8 cellular contexts compared by ENCODE assay signal in genomic region chr1:119713039-119713537, GRCh38. TPM values are rescaled to one million over a fixed set of nuclear protein-coding genes. Genes with fewer than 3 reads are reported as not detected.
DNase-seq lines count a peak whose midpoint lies in the region; ATAC-seq and TF ChIP-seq lines count a peak whose summit lies in the region.

No MANE protein-coding gene starts in this region.

- CTCF ChIA-PET in T-cell (lab: Charles Lee) = no interaction called here

- no peak for ATAC-seq in activated T-cell treated with anti-CD3 and anti-CD28 coated beads, Interleukin-2, amount 50 U/mL, for 72 hours (replicated peaks in 1 of 2)
- ATAC-seq in T-cell (replicated peaks in 1 of 4) (no peak), GM19395 (IDR thresholded peaks at IDR 0.05; ENCODE audit: unreplicated experiment) (no peak), GM21717 (IDR thresholded peaks at IDR 0.05; ENCODE audit: unreplicated experiment) (no peak)

- peak overlapping the region; percentile 67 for H3K4me3 ChIP-seq in fibroblast of pulmonary artery (replicated peaks; ENCODE audit: low read depth, low read length)

- no peak for TF ChIP-seq CTCF in fibroblast of pulmonary artery (IDR thresholded peaks at IDR 0.05; ENCODE audit: low read length, missing control alignments)

- H3K27me3 Mint-ChIP-seq in activated T-cell treated with anti-CD3 and anti-CD28 coated beads, Interleukin-2, amount 50 U/mL, for 72 hours (ENCODE audit: low read depth) = peaks cover 8% of the 10 kb centered on the region
- peaks cover 0 to 38% of the 10 kb centered on the region in 2 donors for H3K27me3 Mint-ChIP-seq in T-cell

- H3K36me3 Mint-ChIP-seq in activated T-cell treated with anti-CD3 and anti-CD28 coated beads, Interleukin-2, amount 50 U/mL, for 72 hours (ENCODE audit: insufficient read depth in 2 of 2) = peaks cover 16 to 32% of the 10 kb centered on the region in 2 donors
- H3K36me3 Mint-ChIP-seq in T-cell = no peaks in the 10 kb centered on the region

- peak in 1 of 2 donors; percentile 7 for DNase-seq in activated T-cell treated with anti-CD3 and anti-CD28 coated beads, Interleukin-2, amount 50 U/mL, for 72 hours
- DNase-seq in activated T-cell treated with anti-CD3 and anti-CD28 coated beads, Interleukin-2, amount 50 U/mL, for 48 hours = no peak
- DNase-seq in T-cell (no peak), fibroblast of pulmonary artery (ENCODE audit: low read depth) (peak; percentile 19), pons (ENCODE audit: low spot score) (peak; percentile 75), NCI-H226 (no peak)

- H3K27ac Mint-ChIP-seq in activated T-cell treated with anti-CD3 and anti-CD28 coated beads, Interleukin-2, amount 50 U/mL, for 72 hours = peak overlapping the region; percentile 96
- no peak overlapping the region for H3K27ac Mint-ChIP-seq in T-cell

- peak overlapping the region; percentile 86 to 94 for H3K4me3 Mint-ChIP-seq in activated T-cell treated with anti-CD3 and anti-CD28 coated beads, Interleukin-2, amount 50 U/mL, for 72 hours
- peak overlapping the region; percentile 68 to 98 (median 78) for H3K4me3 Mint-ChIP-seq in T-cell

- H3K9me3 Mint-ChIP-seq in activated T-cell treated with anti-CD3 and anti-CD28 coated beads, Interleukin-2, amount 50 U/mL, for 72 hours = no peaks in the 10 kb centered on the region
- H3K9me3 Mint-ChIP-seq in T-cell = no peaks in the 10 kb centered on the region

- POLR2A ChIA-PET in T-cell (lab: Charles Lee) = no interaction called here

- peaks cover 47% of the 10 kb centered on the region for H3K4me1 Mint-ChIP-seq in activated T-cell treated with anti-CD3 and anti-CD28 coated beads, Interleukin-2, amount 50 U/mL, for 72 hours (ENCODE audit: low read depth)
- peaks cover 18 to 41% (median 25%) of the 10 kb centered on the region in 3 donors for H3K4me1 Mint-ChIP-seq in T-cell

RNA-seq across cellular contexts. Expression of gene PHGDH, which starts 1.4 kb away (rescaled TPM):
- total RNA-seq in activated T-cell treated with anti-CD3 and anti-CD28 coated beads, Interleukin-2, amount 50 U/mL, for 72 hours = 100 to 1,000 TPM; 431 to 452 TPM
- 10 to 100 TPM in 3 of 5 donors, 1 to 10 TPM in 2; 7.8 to 27.4 (median 14.3) TPM for total RNA-seq in T-cell

RNA-seq across cellular contexts. Expression of gene HMGCS2, which starts 55.6 kb away (rescaled TPM):
- not detected for total RNA-seq in activated T-cell treated with anti-CD3 and anti-CD28 coated beads, Interleukin-2, amount 50 U/mL, for 72 hours
- total RNA-seq in T-cell = under 1 TPM in 3 of 5 donors, not detected in 2; 0.35 to 0.82 (median 0.56) TPM

Comparison
In these comparisons a context has a peak if more than half of its experiments do, and no peak if none do; other contexts are left out.
1. DNase-seq: peak in fibroblast of pulmonary artery (single experiment) and pons (single experiment); none in activated T-cell treated with anti-CD3 and anti-CD28 coated beads, Interleukin-2, amount 50 U/mL, for 48 hours (0 of 2), T-cell (0 of 34) and NCI-H226 (single experiment).
2. RNA of gene PHGDH, which starts 1.4 kb away (total RNA-seq): 431 to 452 TPM in activated T-cell treated with anti-CD3 and anti-CD28 coated beads, Interleukin-2, amount 50 U/mL, for 72 hours; 7.8 to 27.4 TPM in T-cell; every median in the first group is over 10 times any median in the second.